ENCODE assay signal across 8 cellular contexts in the genomic region with DNA sequence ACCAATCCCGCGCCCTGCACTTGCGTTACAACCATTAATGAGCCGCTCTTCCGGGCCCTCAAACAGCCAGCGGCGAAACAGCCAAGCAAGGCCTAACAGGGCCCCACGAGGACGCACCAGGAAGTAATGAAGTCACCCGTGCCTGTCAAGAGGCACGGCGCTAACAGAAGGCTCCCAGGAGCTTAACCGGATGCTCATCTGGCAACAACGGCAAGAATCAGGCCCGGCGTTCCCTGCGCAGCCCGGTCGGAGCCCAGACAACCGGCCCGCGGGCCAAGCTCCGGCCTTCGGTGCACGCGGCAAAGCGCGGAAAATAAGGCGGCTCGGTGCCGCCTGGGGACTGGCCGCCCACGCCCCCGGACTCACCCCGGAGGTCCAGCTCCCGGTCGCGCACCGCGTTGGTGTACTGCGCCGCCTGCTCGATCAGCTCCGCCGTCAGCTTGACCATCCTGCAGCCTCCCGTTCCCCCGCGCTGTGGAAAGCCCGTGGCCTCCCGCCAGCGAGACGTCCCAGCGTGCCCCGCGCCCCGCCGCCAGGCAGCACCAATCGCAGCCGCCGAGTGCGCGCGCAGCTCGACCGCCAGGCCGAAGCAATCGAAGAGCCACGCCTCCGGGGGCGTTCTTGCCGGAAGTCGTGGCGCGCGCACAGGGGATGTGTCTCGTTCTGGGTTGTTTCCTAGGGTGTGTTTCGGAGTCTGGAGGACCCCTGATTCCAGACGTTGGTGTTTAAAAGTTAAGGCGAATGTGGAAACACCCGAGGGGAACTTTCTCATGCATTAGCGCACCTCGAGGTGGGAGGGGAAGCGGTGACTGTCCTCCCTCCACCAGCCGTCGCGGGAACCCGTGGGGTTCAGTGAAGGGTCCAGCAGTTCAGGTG. TPM values are rescaled to one million over a fixed set of nuclear protein-coding genes. Genes with fewer than 3 reads are reported as not detected.
DNase-seq lines count a peak whose midpoint lies in the region; ATAC-seq and TF ChIP-seq lines count a peak whose summit lies in the region.

A gene (minus strand): TSS at position 518 of the 876 bp plus-strand sequence. CDS start 70 bp downstream, at position 448.

- peaks cover 21% of the 10 kb centered on the region for H3K4me1 Mint-ChIP-seq in progenitor cell of endocrine pancreas (ENCODE audit: low read depth)

- no peaks in the 10 kb centered on the region for H3K27me3 Mint-ChIP-seq in progenitor cell of endocrine pancreas

- DNase-seq in NCI-H1694 (lab: John Stamatoyannopoulos, UW): peak; percentile 84
- DNase-seq in amniotic epithelial cell (ENCODE audit: low read depth): peak; percentile 91
- DNase-seq in left cardiac atrium: peak; percentile 99
- DNase-seq in progenitor cell of endocrine pancreas (ENCODE audit: low spot score, unreplicated experiment): peak; percentile 94
- DNase-seq in upper lobe of right lung: peak; percentile 100

- H3K27me3 ChIP-seq in upper lobe of right lung: no peaks in the 10 kb centered on the region

- H3K4me3 Mint-ChIP-seq in progenitor cell of endocrine pancreas (ENCODE audit: low read depth): peak within 1 kb of the TSS; percentile 97

- peaks cover 4% of the 10 kb centered on the region for H3K36me3 Mint-ChIP-seq in progenitor cell of endocrine pancreas (ENCODE audit: insufficient read depth)

- no peaks in the 10 kb centered on the region for H3K9me3 ChIP-seq in upper lobe of right lung

- peak within 1 kb of the TSS; percentile 94 for H3K27ac Mint-ChIP-seq in progenitor cell of endocrine pancreas

- TF ChIP-seq CTCF in progenitor cell of endocrine pancreas (IDR thresholded peaks at IDR 0.05; ENCODE audit: unreplicated experiment) (no peak), upper lobe of right lung (IDR thresholded peaks at IDR 0.05) (no peak)

- peaks cover 13% of the 10 kb centered on the region for H3K4me1 ChIP-seq in upper lobe of right lung

- no peaks in the 10 kb centered on the region for H3K9me3 Mint-ChIP-seq in progenitor cell of endocrine pancreas (ENCODE audit: low read depth)

- intact Hi-C loops in T-helper 1 cell treated with Interleukin-12 subunit alpha and Interleukin-12 subunit beta and Interleukin-4 antibody, amounts not matched to agents 30 ng/mL and 1 ng/mL, for 36 hours (cut with micrococcal nuclease): loop anchor here (1.0 to 5.0 kb wide), 8 partner anchors 18 to 953 kb away; a partner anchor contains a TSS
- intact Hi-C loops in left cardiac atrium (cut with DNase I) (loop anchor here (5.0 kb wide), 2 partner anchors 347 to 357 kb away; a partner anchor contains a TSS), upper lobe of right lung (cut with DNase I) (no loop called here)

- peak; percentile 87 for TF ChIP-seq POLR2A in GM15510 (IDR thresholded peaks at IDR 0.05; ENCODE audit: borderline replicate concordance, extremely low read depth, insufficient read length)

- ATAC-seq in HG02884 (IDR thresholded peaks at IDR 0.05; ENCODE audit: unreplicated experiment) (peak; percentile 64), left cardiac atrium (peak; percentile 95 to 96), upper lobe of right lung (peak; percentile 98)

- peaks cover 6% of the 10 kb centered on the region for H3K36me3 ChIP-seq in upper lobe of right lung

- peak within 1 kb of the TSS; percentile 90 for H3K27ac ChIP-seq in upper lobe of right lung

- peak within 1 kb of the TSS; percentile 72 for H3K4me3 ChIP-seq in upper lobe of right lung

RNA-seq across cellular contexts. Expression of the gene that starts here (rescaled TPM):
- total RNA-seq in T-helper 1 cell treated with Interleukin-12 subunit alpha and Interleukin-12 subunit beta and Interleukin-4 antibody, amounts not matched to agents 30 ng/mL and 1 ng/mL, for 36 hours: 104 and 114 TPM in 2 replicates
- total RNA-seq in left cardiac atrium (10 to 100 TPM; 26.7 to 36.7 TPM), progenitor cell of endocrine pancreas (70.6 and 78.6 TPM in 2 replicates), upper lobe of right lung (40.7 TPM)

Comparison
In these comparisons a context has a peak if more than half of its experiments do, and no peak if none do; other contexts are left out.
1. Peak in every context shown above with its lines: DNase-seq, ATAC-seq, H3K4me3 ChIP-seq and H3K27ac ChIP-seq.